ENCODE assay signal across 20 cellular contexts in the genomic region with DNA sequence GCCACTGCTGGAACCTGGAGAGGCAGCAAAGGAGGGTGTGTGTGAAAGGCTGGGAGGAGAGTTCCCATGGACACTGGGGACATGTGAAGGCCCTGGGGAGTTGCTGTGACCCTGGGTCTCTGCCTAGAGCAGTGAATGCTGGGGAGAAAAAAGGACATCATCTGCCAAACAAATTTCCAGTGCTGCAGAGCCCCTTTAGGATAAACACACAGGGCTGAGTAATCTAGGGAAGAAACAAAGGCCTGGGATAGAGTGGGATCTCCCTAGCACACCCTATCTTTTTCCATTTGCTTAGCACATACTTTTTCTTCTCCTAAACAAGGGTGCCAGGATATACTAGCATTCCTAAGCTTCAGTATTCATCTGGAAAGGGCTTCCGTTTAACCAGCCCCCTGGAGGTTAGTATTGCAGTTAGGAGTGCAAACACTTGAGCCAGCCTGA. TPM values are rescaled to one million over a fixed set of nuclear protein-coding genes. Genes with fewer than 3 reads are reported as not detected.
A peak's percentile ranks its signal among the peaks of the same experiment; 100 is the strongest.
DNase-seq lines count a peak whose midpoint lies in the region; ATAC-seq and TF ChIP-seq lines count a peak whose summit lies in the region.
"Had no signal": no experiment of that assay in that cellular context is flagged by ENCODE, and none has a peak within 500 bp of the region (broad histone marks: within the 10 kb centered on the region; RNA-seq: fewer than 3 reads in every experiment).

No MANE protein-coding gene starts in this region.

- DNase-seq in AG10803 (ENCODE audit: low read depth) (no peak), RWPE2 (ENCODE audit: low spot score) (no peak), foreskin fibroblast (peak in 1 of 2 donors; percentile 22), neural crest cell (ENCODE audit: low read depth, low spot score) (no peak), ascending aorta (ENCODE audit: low spot score in 2 of 2) (no peak), MG63 (no peak), left colon (no peak)
- no peak for DNase-seq in activated CD4-positive, alpha-beta T cell treated with anti-CD3 and anti-CD28 coated beads for 1 hour
- DNase-seq: activated naive CD4-positive, alpha-beta T cell treated with anti-CD3 and anti-CD28 coated beads for 36 hours; BE2C; DMS79 treated with DMSO at 0.1 percent for 48 hours; hypothalamus; mammary epithelial cell; NCI-H1092; NCI-H226; pancreas; SJCRH30; thyroid gland had no signal

- no peak overlapping the region for H3K4me3 Mint-ChIP-seq in neural crest cell
- H3K4me3 Mint-ChIP-seq: activated naive CD4-positive, alpha-beta T cell treated with anti-CD3 and anti-CD28 coated beads for 36 hours; IgD-negative memory B cell had no signal

- H3K9me3 ChIP-seq in RWPE2 (ENCODE audit: severe bottlenecking) (no peaks in the 10 kb centered on the region), ascending aorta (no peaks in the 10 kb centered on the region), MG63 (no peaks in the 10 kb centered on the region)
- H3K9me3 ChIP-seq: BE2C, pancreas, SJCRH30, thyroid gland had no signal

- H3K36me3 Mint-ChIP-seq in neural crest cell (ENCODE audit: low read depth): no peaks in the 10 kb centered on the region

- intact Hi-C loops in ascending aorta (cut with DNase I) (no loop called here), left colon (cut with DNase I, micrococcal nuclease) (no loop called here)

- peaks cover 25% of the 10 kb centered on the region for H3K4me1 Mint-ChIP-seq in neural crest cell
- H3K4me1 Mint-ChIP-seq: IgD-negative memory B cell had no signal

- ATAC-seq in RWPE2 (ENCODE audit: low read depth) (peak; percentile 11; the same call in 1 of the 3 replicates), left colon (no peak)
- ATAC-seq: pancreas had no signal

- H3K4me1 ChIP-seq in RWPE2 (ENCODE audit: insufficient read depth, poor library complexity, severe bottlenecking) (no peaks in the 10 kb centered on the region), ascending aorta (no peaks in the 10 kb centered on the region)
- H3K4me1 ChIP-seq: pancreas, SJCRH30, thyroid gland had no signal

- no peaks in the 10 kb centered on the region for H3K27me3 Mint-ChIP-seq in neural crest cell (ENCODE audit: low read depth)
- H3K27me3 Mint-ChIP-seq: IgD-negative memory B cell had no signal

- TF ChIP-seq CTCF in AG10803 (conservative IDR thresholded peaks at IDR 0.05; ENCODE audit: low read length): peak; percentile 22
- no peak for TF ChIP-seq CTCF in RWPE2 (IDR thresholded peaks at IDR 0.05; ENCODE audit: poor library complexity, severe bottlenecking)
- peak; percentile 6 for TF ChIP-seq CTCF in foreskin fibroblast (IDR thresholded peaks at IDR 0.05; ENCODE audit: low read depth, low read length)
- no peak for TF ChIP-seq CTCF in neural crest cell (conservative IDR thresholded peaks at IDR 0.05)
- TF ChIP-seq CTCF in ascending aorta (IDR thresholded peaks at IDR 0.05): no peak

- no peaks in the 10 kb centered on the region for H3K9me3 Mint-ChIP-seq in neural crest cell
- H3K9me3 Mint-ChIP-seq: activated naive CD4-positive, alpha-beta T cell treated with anti-CD3 and anti-CD28 coated beads for 36 hours; IgD-negative memory B cell had no signal

- no peaks in the 10 kb centered on the region for H3K27me3 ChIP-seq in RWPE2 (ENCODE audit: insufficient read depth, poor library complexity, severe bottlenecking)
- no peaks in the 10 kb centered on the region for H3K27me3 ChIP-seq in ascending aorta
- no peaks in the 10 kb centered on the region for H3K27me3 ChIP-seq in MG63
- H3K27me3 ChIP-seq: BE2C, pancreas, SJCRH30, thyroid gland had no signal

- peak overlapping the region; percentile 67 for H3K27ac Mint-ChIP-seq in neural crest cell (ENCODE audit: unreplicated experiment)
- H3K27ac Mint-ChIP-seq: activated naive CD4-positive, alpha-beta T cell treated with anti-CD3 and anti-CD28 coated beads for 36 hours; IgD-negative memory B cell had no signal

- H3K4me3 ChIP-seq in AG10803 (ENCODE audit: low read length) (no peak overlapping the region), RWPE2 (ENCODE audit: severe bottlenecking) (no peak overlapping the region), foreskin fibroblast (ENCODE audit: low read depth in 1 of 2, low read length in 2 of 2) (no peak overlapping the region), ascending aorta (no peak overlapping the region), MG63 (no peak overlapping the region)
- H3K4me3 ChIP-seq: pancreas, SJCRH30, thyroid gland had no signal

- H3K36me3 ChIP-seq in RWPE2 (ENCODE audit: low read depth): no peaks in the 10 kb centered on the region
- no peaks in the 10 kb centered on the region for H3K36me3 ChIP-seq in ascending aorta
- H3K36me3 ChIP-seq in MG63: peaks cover 5% of the 10 kb centered on the region; the same call in 1 of the 2 replicates
- H3K36me3 ChIP-seq: BE2C, pancreas, SJCRH30, thyroid gland had no signal

- H3K27ac ChIP-seq in RWPE2 (ENCODE audit: poor library complexity, severe bottlenecking) (no peak overlapping the region), ascending aorta (no peak overlapping the region)
- H3K27ac ChIP-seq: pancreas, SJCRH30, thyroid gland had no signal

RNA-seq across cellular contexts. Expression of a gene that starts 3.3 kb away (rescaled TPM):
- total RNA-seq in neural crest cell (not detected in 2 replicates), ascending aorta (not detected), left colon (1 to 10 TPM in 1 of 2 donors, not detected in 1; 1.3 TPM)
- total RNA-seq in MG63 (2014; rRNA removed; shearing (Covaris generic); ENCODE audit: low replicate concordance): not detected in 2 replicates
- total RNA-seq: activated naive CD4-positive, alpha-beta T cell treated with anti-CD3 and anti-CD28 coated beads for 36 hours; bronchial epithelial cell; mammary epithelial cell; SJCRH30; thyroid gland had no signal

RNA-seq across cellular contexts. Expression of a gene that starts 14.3 kb away (rescaled TPM):
- total RNA-seq in neural crest cell: 143 and 145 TPM in 2 replicates
- total RNA-seq in ascending aorta: 9.9 TPM
- 15.4 and 60.0 TPM in 2 replicates for total RNA-seq in MG63 (2014; rRNA removed; shearing (Covaris generic); ENCODE audit: low replicate concordance)
- 10 to 100 TPM in 1 of 2 donors, under 1 TPM in 1; 0.95 to 18.6 TPM for total RNA-seq in left colon

RNA-seq across cellular contexts. Expression of a gene that starts 54.8 kb away (rescaled TPM):
- total RNA-seq in neural crest cell (192 and 196 TPM in 2 replicates), ascending aorta (126 TPM), left colon (10 to 100 TPM; 72.6 to 77.5 TPM)
- total RNA-seq in MG63 (2014; rRNA removed; shearing (Covaris generic); ENCODE audit: low replicate concordance): 156 and 179 TPM in 2 replicates

Comparison
In these comparisons a context has a peak if more than half of its experiments do, and no peak if none do; other contexts are left out.
1. CTCF ChIP-seq: peak in AG10803 (single experiment) and foreskin fibroblast (single experiment); none in RWPE2 (single experiment), neural crest cell (single experiment) and ascending aorta (0 of 3).